In genomic region chr20:43961541-43962471, GRCh38 we compare ENCODE assay signal across 22 cellular contexts. TPM values are rescaled to one million over a fixed set of nuclear protein-coding genes. Genes with fewer than 3 reads are reported as not detected.
DNase-seq lines count a peak whose midpoint lies in the region; ATAC-seq and TF ChIP-seq lines count a peak whose summit lies in the region.
"Had no signal": no experiment of that assay in that cellular context is flagged by ENCODE, and none has a peak within 500 bp of the region (broad histone marks: within the 10 kb centered on the region; RNA-seq: fewer than 3 reads in every experiment).

No MANE protein-coding gene starts in this region.

- peaks cover 10% of the 10 kb centered on the region for H3K9me3 Mint-ChIP-seq in activated naive CD8-positive, alpha-beta T cell treated with anti-CD3 and anti-CD28 coated beads, Interleukin-2, amount 10 ng/mL, durations not matched to agents 7 days and 5 days
- peaks cover 13% of the 10 kb centered on the region for H3K9me3 Mint-ChIP-seq in activated naive CD8-positive, alpha-beta T cell treated with anti-CD3 and anti-CD28 coated beads, Interleukin-2, amount 50 U/mL, for 24 hours

- H3K4me3 Mint-ChIP-seq in activated naive CD8-positive, alpha-beta T cell treated with anti-CD3 and anti-CD28 coated beads, Interleukin-2, amount 10 ng/mL, durations not matched to agents 7 days and 5 days = no peak overlapping the region
- H3K4me3 Mint-ChIP-seq in activated naive CD8-positive, alpha-beta T cell treated with anti-CD3 and anti-CD28 coated beads, Interleukin-2, amount 50 U/mL, for 24 hours = no peak overlapping the region

- no peak overlapping the region for H3K27ac Mint-ChIP-seq in activated naive CD8-positive, alpha-beta T cell treated with anti-CD3 and anti-CD28 coated beads, Interleukin-2, amount 10 ng/mL, durations not matched to agents 7 days and 5 days
- no peak overlapping the region for H3K27ac Mint-ChIP-seq in activated naive CD8-positive, alpha-beta T cell treated with anti-CD3 and anti-CD28 coated beads, Interleukin-2, amount 50 U/mL, for 24 hours
- H3K27ac Mint-ChIP-seq: activated naive CD4-positive, alpha-beta T cell treated with anti-CD3 and anti-CD28 coated beads, Interleukin-2, amount 50 U/mL, for 72 hours; T-cell had no signal

- H3K4me1 ChIP-seq in NT2/D1 (ENCODE audit: insufficient read depth, insufficient read length) (peaks cover 21% of the 10 kb centered on the region), thymus (ENCODE audit: control insufficient read depth, insufficient read depth, low read length) (peaks cover 64% of the 10 kb centered on the region), prostate gland (replicated peaks) (no peaks in the 10 kb centered on the region)

- TF ChIP-seq CTCF in prostate gland (IDR thresholded peaks at IDR 0.05) = no peak

- peak; percentile 22 for DNase-seq in activated naive CD8-positive, alpha-beta T cell treated with anti-CD3 and anti-CD28 coated beads, Interleukin-2, amount 10 ng/mL, durations not matched to agents 7 days and 5 days
- DNase-seq in activated naive CD8-positive, alpha-beta T cell treated with anti-CD3 and anti-CD28 coated beads, Interleukin-2, amount 50 U/mL, for 24 hours = no peak
- peak; percentile 40 for DNase-seq in NT2/D1 (ENCODE audit: low read depth, low spot score)
- DNase-seq in iPS-NIHi11 (ENCODE audit: low spot score) = peak; percentile 35
- DNase-seq in COR-L47 (lab: John Stamatoyannopoulos, UW) = no peak
- no peak for DNase-seq in prostate gland (ENCODE audit: low spot score)
- DNase-seq: activated CD4-positive, CD25-positive, alpha-beta regulatory T cell treated with anti-CD3 and anti-CD28 coated beads, Interleukin-2, amount 50 U/mL, for 72 hours; DND-41; kidney glomerular epithelial cell; NCI-H146; NCI-H510A; nucleus accumbens; PC-9; small intestine; stimulated activated CD4-positive, alpha-beta T cell treated with anti-CD3 and anti-CD28 coated beads, Interleukin-2, amount 100 ng/mL, for 24 hours; T-cell had no signal

- H3K4me3 ChIP-seq in NT2/D1 (ENCODE audit: insufficient read length, low read depth) (no peak overlapping the region), thymus (ENCODE audit: low read length) (no peak overlapping the region), prostate gland (no peak overlapping the region)
- H3K4me3 ChIP-seq: dorsolateral prefrontal cortex, GM12878, PC-9 had no signal

- H3K27me3 Mint-ChIP-seq in activated naive CD8-positive, alpha-beta T cell treated with anti-CD3 and anti-CD28 coated beads, Interleukin-2, amount 10 ng/mL, durations not matched to agents 7 days and 5 days = peaks cover 52% of the 10 kb centered on the region
- peaks cover 32% of the 10 kb centered on the region for H3K27me3 Mint-ChIP-seq in activated naive CD8-positive, alpha-beta T cell treated with anti-CD3 and anti-CD28 coated beads, Interleukin-2, amount 50 U/mL, for 24 hours

- intact Hi-C loops in prostate gland (cut with DNase I) = no loop called here

- no peak for ATAC-seq in activated naive CD8-positive, alpha-beta T cell treated with anti-CD3 and anti-CD28 coated beads, Interleukin-2, amount 10 ng/mL, durations not matched to agents 7 days and 5 days (ENCODE audit: low read depth)
- no peak for ATAC-seq in activated naive CD8-positive, alpha-beta T cell treated with anti-CD3 and anti-CD28 coated beads, Interleukin-2, amount 50 U/mL, for 24 hours
- no peak for ATAC-seq in HG03135 (IDR thresholded peaks at IDR 0.05; ENCODE audit: unreplicated experiment)
- ATAC-seq: activated naive CD4-positive, alpha-beta T cell treated with anti-CD3 and anti-CD28 coated beads, Interleukin-2, amount 50 U/mL, for 72 hours; GM12878; T-cell had no signal

- H3K4me1 Mint-ChIP-seq in activated naive CD8-positive, alpha-beta T cell treated with anti-CD3 and anti-CD28 coated beads, Interleukin-2, amount 10 ng/mL, durations not matched to agents 7 days and 5 days = peaks cover 21% of the 10 kb centered on the region
- H3K4me1 Mint-ChIP-seq in activated naive CD8-positive, alpha-beta T cell treated with anti-CD3 and anti-CD28 coated beads, Interleukin-2, amount 50 U/mL, for 24 hours = peaks cover 46% of the 10 kb centered on the region

- H3K27me3 ChIP-seq in NT2/D1 (ENCODE audit: insufficient read depth, insufficient read length) = no peaks in the 10 kb centered on the region
- H3K27me3 ChIP-seq in thymus (ENCODE audit: control insufficient read depth, insufficient read depth) = peaks cover 3% of the 10 kb centered on the region
- no peaks in the 10 kb centered on the region for H3K27me3 ChIP-seq in prostate gland (replicated peaks; ENCODE audit: insufficient read depth)

- WGBS in thymus = 88% methylated on average over 18 of the region's 18 CpGs
- WGBS in prostate gland = 87% methylated on average over 16 of the region's 18 CpGs

- H3K9me3 ChIP-seq in NT2/D1 (ENCODE audit: insufficient read depth, low read length) (0 out of 2 replicates have a peak, but pooled peaks cover 6% of the 10 kb centered on the region), thymus (ENCODE audit: control insufficient read depth) (no peaks in the 10 kb centered on the region), prostate gland (no peaks in the 10 kb centered on the region)

- H3K27ac ChIP-seq in thymus (ENCODE audit: low read depth) (peak overlapping the region; percentile 92), prostate gland (no peak overlapping the region)
- H3K27ac ChIP-seq: PC-9 had no signal

- H3K9ac ChIP-seq in NT2/D1 (ENCODE audit: insufficient read length, low read depth) = no peak overlapping the region

- POLR2A ChIA-PET in activated naive CD8-positive, alpha-beta T cell treated with anti-CD3 and anti-CD28 coated beads, Interleukin-2, amount 10 ng/mL, durations not matched to agents 7 days and 5 days (lab: Charles Lee) = no interaction called here

- TF ChIP-seq POLR2A in prostate gland (IDR thresholded peaks at IDR 0.05) = no peak

- no peaks in the 10 kb centered on the region for H3K36me3 ChIP-seq in NT2/D1 (ENCODE audit: insufficient read depth, insufficient read length, low read length)
- H3K36me3 ChIP-seq in thymus (ENCODE audit: control insufficient read depth, insufficient read depth) = no peaks in the 10 kb centered on the region
- H3K36me3 ChIP-seq in prostate gland = no peaks in the 10 kb centered on the region

- peaks cover 14% of the 10 kb centered on the region for H3K36me3 Mint-ChIP-seq in activated naive CD8-positive, alpha-beta T cell treated with anti-CD3 and anti-CD28 coated beads, Interleukin-2, amount 10 ng/mL, durations not matched to agents 7 days and 5 days
- peaks cover 7% of the 10 kb centered on the region for H3K36me3 Mint-ChIP-seq in activated naive CD8-positive, alpha-beta T cell treated with anti-CD3 and anti-CD28 coated beads, Interleukin-2, amount 50 U/mL, for 24 hours (ENCODE audit: low read depth)

RNA-seq across cellular contexts. Expression of gene TOX2, which starts 47.2 kb away (rescaled TPM):
- total RNA-seq in activated naive CD8-positive, alpha-beta T cell treated with anti-CD3 and anti-CD28 coated beads, Interleukin-2, amount 10 ng/mL, durations not matched to agents 7 days and 5 days = under 1 TPM; 0.26 to 0.44 TPM
- 75.8 TPM for polyA plus RNA-seq in thymus
- 10 to 100 TPM in 1 of 2 donors, 1 to 10 TPM in 1; 8.8 to 52.8 TPM for total RNA-seq in prostate gland
- total RNA-seq: renal cortical epithelial cell had no signal

Comparison
In these comparisons a context has a peak if more than half of its experiments do, and no peak if none do; other contexts are left out.
1. DNase-seq: peak in activated naive CD8-positive, alpha-beta T cell treated with anti-CD3 and anti-CD28 coated beads, Interleukin-2, amount 10 ng/mL, durations not matched to agents 7 days and 5 days (single experiment), NT2/D1 (single experiment) and iPS-NIHi11 (single experiment); none in activated naive CD8-positive, alpha-beta T cell treated with anti-CD3 and anti-CD28 coated beads, Interleukin-2, amount 50 U/mL, for 24 hours (single experiment), COR-L47 (single experiment) and prostate gland (single experiment).
2. RNA of gene TOX2, which starts 47.2 kb away (total RNA-seq): 8.8 to 52.8 TPM in prostate gland; 0.26 to 0.44 TPM in activated naive CD8-positive, alpha-beta T cell treated with anti-CD3 and anti-CD28 coated beads, Interleukin-2, amount 10 ng/mL, durations not matched to agents 7 days and 5 days; every median in the first group is over 4 times any median in the second.